8 cellular contexts compared by ENCODE assay signal in the genomic region with DNA sequence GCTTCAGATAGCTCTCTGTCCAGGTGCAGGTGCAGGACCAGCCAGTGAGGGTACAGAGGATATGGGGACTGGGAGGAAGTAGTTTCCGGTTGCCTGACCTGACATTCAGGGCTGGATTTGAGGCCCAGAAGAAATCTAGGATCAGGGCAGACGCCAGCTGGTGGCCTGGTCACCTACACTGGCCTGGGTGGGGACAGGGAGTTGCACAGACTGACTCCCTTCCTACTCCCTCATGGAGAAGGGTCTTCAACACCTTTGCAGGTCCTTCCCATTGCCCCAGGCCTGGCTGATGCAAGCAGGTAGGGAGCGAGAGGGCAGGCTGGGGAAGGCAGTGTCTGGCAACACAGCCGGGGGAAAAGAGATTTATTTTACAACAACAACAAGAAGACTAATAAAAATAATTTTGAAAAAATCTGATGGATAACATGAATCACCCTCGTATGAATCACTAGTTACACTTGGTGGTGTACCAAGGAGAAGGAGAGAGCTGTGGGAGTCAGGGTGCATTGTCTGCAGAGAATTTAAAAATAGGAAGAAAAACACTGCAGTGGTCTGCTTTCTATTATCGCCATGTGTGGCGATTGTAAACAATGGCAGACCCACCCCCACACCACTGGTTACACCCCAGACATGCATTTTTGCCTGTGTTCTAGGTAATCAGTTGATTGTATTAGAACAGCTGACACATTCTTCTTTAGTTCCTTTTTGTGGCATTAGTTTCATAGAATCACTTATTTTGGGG.
DNase-seq lines count a peak whose midpoint lies in the region; ATAC-seq and FAIRE-seq lines count a peak whose summit lies in the region.

No MANE protein-coding gene starts in this region.

- peak; percentile 10 for ATAC-seq in activated CD4-positive, alpha-beta T cell treated with anti-CD3 and anti-CD28 coated beads for 36 hours
- ATAC-seq in activated naive CD8-positive, alpha-beta T cell treated with anti-CD3 and anti-CD28 coated beads, Interleukin-2, amount 50 U/mL, for 24 hours: peak; percentile 22
- ATAC-seq in naive thymus-derived CD4-positive, alpha-beta T cell: no peak
- no peak for ATAC-seq in GM18870 (IDR thresholded peaks at IDR 0.05; ENCODE audit: unreplicated experiment)

- H3K4me1 Mint-ChIP-seq in activated CD4-positive, alpha-beta T cell treated with anti-CD3 and anti-CD28 coated beads for 36 hours: peaks cover 90% of the 10 kb centered on the region
- peaks cover 98% of the 10 kb centered on the region for H3K4me1 Mint-ChIP-seq in activated naive CD8-positive, alpha-beta T cell treated with anti-CD3 and anti-CD28 coated beads, Interleukin-2, amount 50 U/mL, for 24 hours
- peaks cover 54 to 91% (median 82%) of the 10 kb centered on the region in 7 donors for H3K4me1 Mint-ChIP-seq in naive thymus-derived CD4-positive, alpha-beta T cell

- FAIRE-seq in HTR-8/SVneo (lab: Jason Lieb, UNC): no peak

- H3K27me3 ChIP-seq in naive thymus-derived CD4-positive, alpha-beta T cell (ENCODE audit: control insufficient read depth in 2 of 2, insufficient read depth in 2 of 2, low read length in 2 of 2): no peaks in the 10 kb centered on the region

- H3K4me1 ChIP-seq in naive thymus-derived CD4-positive, alpha-beta T cell (ENCODE audit: control insufficient read depth in 2 of 2, insufficient read depth in 2 of 2, low read length in 2 of 2): peaks cover 27 to 71% of the 10 kb centered on the region in 2 donors

- H3K36me3 Mint-ChIP-seq in activated CD4-positive, alpha-beta T cell treated with anti-CD3 and anti-CD28 coated beads for 36 hours (ENCODE audit: low read depth): no peaks in the 10 kb centered on the region
- H3K36me3 Mint-ChIP-seq in activated naive CD8-positive, alpha-beta T cell treated with anti-CD3 and anti-CD28 coated beads, Interleukin-2, amount 50 U/mL, for 24 hours (ENCODE audit: low read depth): peaks cover 5% of the 10 kb centered on the region
- H3K36me3 Mint-ChIP-seq in naive thymus-derived CD4-positive, alpha-beta T cell: peaks cover 0 to 5% (median 0%) of the 10 kb centered on the region in 5 donors

- H3K4me3 ChIP-seq in naive thymus-derived CD4-positive, alpha-beta T cell (ENCODE audit: low read length): no peak overlapping the region

- no peak overlapping the region for H3K27ac ChIP-seq in naive thymus-derived CD4-positive, alpha-beta T cell (ENCODE audit: low read depth, low read length)

- no peaks in the 10 kb centered on the region for H3K36me3 ChIP-seq in naive thymus-derived CD4-positive, alpha-beta T cell (ENCODE audit: control insufficient read depth in 2 of 3, insufficient read depth in 3 of 3, low read length in 3 of 3)

- POLR2A ChIA-PET in activated CD4-positive, alpha-beta T cell treated with anti-CD3 and anti-CD28 coated beads for 36 hours (lab: Charles Lee): interaction anchor here (1.1 kb wide), 2 partner anchors 71 to 88 kb away, joined by 3 to 4 read pairs; no protein-coding TSS in a partner anchor
- POLR2A ChIA-PET in naive thymus-derived CD4-positive, alpha-beta T cell (lab: Charles Lee): interaction anchor here (0.6 to 1.4 kb wide), 3 partner anchors 54 to 1964 kb away, joined by 3 to 4 read pairs (median 3); no protein-coding TSS in a partner anchor

- peak; percentile 49 for DNase-seq in activated CD4-positive, alpha-beta T cell treated with anti-CD3 and anti-CD28 coated beads for 36 hours
- DNase-seq in activated CD4-positive, alpha-beta T cell treated with anti-CD3 and anti-CD28 coated beads for 1 hour: no peak
- DNase-seq in HTR-8/SVneo (ENCODE audit: insufficient read length, low spot score): peak; percentile 48
- no peak for DNase-seq in activated naive CD8-positive, alpha-beta T cell treated with anti-CD3 and anti-CD28 coated beads, Interleukin-2, amount 50 U/mL, for 24 hours
- DNase-seq in naive thymus-derived CD4-positive, alpha-beta T cell: no peak
- no peak for DNase-seq in NCI-H1694 (lab: John Stamatoyannopoulos, UW)
- no peak for DNase-seq in GDM1 (lab: John Stamatoyannopoulos, UW)

- CTCF ChIA-PET in activated CD4-positive, alpha-beta T cell treated with anti-CD3 and anti-CD28 coated beads for 36 hours (lab: Charles Lee): interaction anchor here (0.5 to 1.5 kb wide), 6 partner anchors 11 to 1257 kb away, joined by 3 to 5 read pairs (median 4); no protein-coding TSS in a partner anchor
- CTCF ChIA-PET in naive thymus-derived CD4-positive, alpha-beta T cell (lab: Charles Lee): interaction anchor here (1.4 to 6.6 kb wide), 2 partner anchors 10 to 112 kb away, joined by 3 to 53 read pairs; no protein-coding TSS in a partner anchor

- peaks cover 5% of the 10 kb centered on the region for H3K27me3 Mint-ChIP-seq in activated CD4-positive, alpha-beta T cell treated with anti-CD3 and anti-CD28 coated beads for 36 hours
- peaks cover 5% of the 10 kb centered on the region for H3K27me3 Mint-ChIP-seq in activated naive CD8-positive, alpha-beta T cell treated with anti-CD3 and anti-CD28 coated beads, Interleukin-2, amount 50 U/mL, for 24 hours
- peaks cover 0 to 36% (median 0%) of the 10 kb centered on the region in 5 donors for H3K27me3 Mint-ChIP-seq in naive thymus-derived CD4-positive, alpha-beta T cell

- peak overlapping the region; percentile 55 for H3K4me3 Mint-ChIP-seq in activated CD4-positive, alpha-beta T cell treated with anti-CD3 and anti-CD28 coated beads for 36 hours
- H3K4me3 Mint-ChIP-seq in activated naive CD8-positive, alpha-beta T cell treated with anti-CD3 and anti-CD28 coated beads, Interleukin-2, amount 50 U/mL, for 24 hours: peak overlapping the region; percentile 69
- H3K4me3 Mint-ChIP-seq in naive thymus-derived CD4-positive, alpha-beta T cell: peak overlapping the region in 5 of 10 donors; percentile 6 to 48 (median 24)

- intact Hi-C loops in activated CD4-positive, alpha-beta T cell treated with anti-CD3 and anti-CD28 coated beads for 36 hours (cut with DNase I, micrococcal nuclease): loop anchor here (1.0 to 10.0 kb wide), 14 partner anchors 64 to 1094 kb away; no protein-coding TSS in a partner anchor
- intact Hi-C loops in naive thymus-derived CD4-positive, alpha-beta T cell (cut with micrococcal nuclease): loop anchor here (1.0 to 10.0 kb wide), 10 partner anchors 64 to 1094 kb away; partner anchors contain the start of gene TMEM242 (in 1 of the 2)

- H3K27ac Mint-ChIP-seq in activated CD4-positive, alpha-beta T cell treated with anti-CD3 and anti-CD28 coated beads for 36 hours: peak overlapping the region; percentile 93
- H3K27ac Mint-ChIP-seq in activated naive CD8-positive, alpha-beta T cell treated with anti-CD3 and anti-CD28 coated beads, Interleukin-2, amount 50 U/mL, for 24 hours: peak overlapping the region; percentile 96
- peak overlapping the region; percentile 63 to 98 (median 87) for H3K27ac Mint-ChIP-seq in naive thymus-derived CD4-positive, alpha-beta T cell

- no peaks in the 10 kb centered on the region for H3K9me3 Mint-ChIP-seq in activated CD4-positive, alpha-beta T cell treated with anti-CD3 and anti-CD28 coated beads for 36 hours (ENCODE audit: low read depth)
- no peaks in the 10 kb centered on the region for H3K9me3 Mint-ChIP-seq in activated naive CD8-positive, alpha-beta T cell treated with anti-CD3 and anti-CD28 coated beads, Interleukin-2, amount 50 U/mL, for 24 hours
- peaks cover 0 to 3% (median 0%) of the 10 kb centered on the region in 11 donors for H3K9me3 Mint-ChIP-seq in naive thymus-derived CD4-positive, alpha-beta T cell

- H3K9me3 ChIP-seq in naive thymus-derived CD4-positive, alpha-beta T cell (ENCODE audit: control insufficient read depth in 2 of 3, low read length in 3 of 3): no peaks in the 10 kb centered on the region

Comparison
In these comparisons a context has a peak if more than half of its experiments do, and no peak if none do; other contexts are left out.
1. DNase-seq: peak in activated CD4-positive, alpha-beta T cell treated with anti-CD3 and anti-CD28 coated beads for 36 hours (single experiment) and HTR-8/SVneo (single experiment); none in activated CD4-positive, alpha-beta T cell treated with anti-CD3 and anti-CD28 coated beads for 1 hour (single experiment), activated naive CD8-positive, alpha-beta T cell treated with anti-CD3 and anti-CD28 coated beads, Interleukin-2, amount 50 U/mL, for 24 hours (single experiment), naive thymus-derived CD4-positive, alpha-beta T cell (0 of 9), NCI-H1694 (single experiment) and GDM1 (single experiment).
2. ATAC-seq: peak in activated CD4-positive, alpha-beta T cell treated with anti-CD3 and anti-CD28 coated beads for 36 hours (single experiment) and activated naive CD8-positive, alpha-beta T cell treated with anti-CD3 and anti-CD28 coated beads, Interleukin-2, amount 50 U/mL, for 24 hours (single experiment); none in naive thymus-derived CD4-positive, alpha-beta T cell (single experiment) and GM18870 (single experiment).
3. Peak in every context shown above with its lines, with median percentiles within 50 percentile points of each other: H3K27ac Mint-ChIP-seq.